ENCODE assay signal across 15 cellular contexts in the genomic region with DNA sequence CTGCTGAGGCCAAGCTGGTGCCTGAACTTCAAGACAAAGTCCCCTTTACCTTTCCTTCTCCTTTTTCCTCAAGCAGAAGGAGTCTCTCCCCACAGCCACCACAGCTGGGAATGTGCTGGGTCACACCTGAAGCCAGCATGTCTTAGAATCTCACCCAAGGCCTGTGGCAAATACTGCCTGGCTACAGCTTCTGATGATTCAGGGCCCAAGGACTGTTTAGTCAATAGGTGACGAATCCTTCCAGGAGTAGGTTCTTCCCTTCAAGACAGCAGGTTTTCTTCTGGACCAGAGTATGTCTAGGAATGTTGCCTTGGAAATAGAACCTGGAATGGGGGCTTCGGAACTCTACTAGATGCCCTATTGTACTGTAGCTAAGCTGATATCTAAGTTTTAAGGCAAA.
DNase-seq lines count a peak whose midpoint lies in the region; ATAC-seq and TF ChIP-seq lines count a peak whose summit lies in the region.
"Had no signal": no experiment of that assay in that cellular context is flagged by ENCODE, and none has a peak within 500 bp of the region (broad histone marks: within the 10 kb centered on the region; RNA-seq: fewer than 3 reads in every experiment).

No MANE protein-coding gene starts in this region.

- H4K20me1 ChIP-seq in PC-3 (ENCODE audit: low read length) (no peaks in the 10 kb centered on the region), neural progenitor cell (ENCODE audit: low read depth) (no peaks in the 10 kb centered on the region)

- intact Hi-C loops in PC-3 (cut with micrococcal nuclease) = no loop called here

- DNase-seq in HT1080 (ENCODE audit: low read depth) = peak; percentile 34
- peak; percentile 27 for DNase-seq in PC-3
- DNase-seq in epithelial cell of prostate (ENCODE audit: low read depth, low spot score) = peak; percentile 34
- no peak for DNase-seq in neural progenitor cell (ENCODE audit: low spot score)
- no peak for DNase-seq in NCI-H1694 (lab: John Stamatoyannopoulos, UW)
- no peak for DNase-seq in COR-L47 (lab: John Stamatoyannopoulos, UW)
- DNase-seq: C1 segment of cervical spinal cord; Caco-2; CD4-positive, alpha-beta memory T cell; DMS153; DND-41; GM23248; H9 had no signal

- CTCF ChIA-PET in PC-3 (lab: Charles Lee) = no interaction called here

- H3K9me3 Mint-ChIP-seq in neural progenitor cell = no peaks in the 10 kb centered on the region

- BruUV-seq in PC-3 (replicated peaks; lab: Mats Ljungman, UMichigan) = no TSS peak

- H3K4me2 ChIP-seq in PC-3 (ENCODE audit: low read length) (no peak overlapping the region), neural progenitor cell (no peak overlapping the region)

- H3K27ac ChIP-seq in PC-3 (ENCODE audit: low read length) = no peak overlapping the region
- no peak overlapping the region for H3K27ac ChIP-seq in epithelial cell of prostate
- H3K27ac ChIP-seq in neural progenitor cell = no peak overlapping the region
- H3K27ac ChIP-seq: GM23248 had no signal

- H3K27me3 ChIP-seq in PC-3 (ENCODE audit: low read length) = no peaks in the 10 kb centered on the region
- no peaks in the 10 kb centered on the region for H3K27me3 ChIP-seq in neural progenitor cell

- no peaks in the 10 kb centered on the region for H3K36me3 Mint-ChIP-seq in neural progenitor cell
- H3K36me3 Mint-ChIP-seq: CD4-positive, alpha-beta memory T cell had no signal

- H3K36me3 ChIP-seq in PC-3 (ENCODE audit: low read depth, low read length) = no peaks in the 10 kb centered on the region
- no peaks in the 10 kb centered on the region for H3K36me3 ChIP-seq in neural progenitor cell

- H3K9me2 ChIP-seq in PC-3 (replicated peaks; ENCODE audit: low read length) = no peaks in the 10 kb centered on the region

- H3K9ac ChIP-seq in PC-3 (ENCODE audit: low read length) (no peak overlapping the region), neural progenitor cell (no peak overlapping the region)
- H3K9ac ChIP-seq: GM23248 had no signal

- peaks cover 8% of the 10 kb centered on the region for H3K4me1 Mint-ChIP-seq in neural progenitor cell
- H3K4me1 Mint-ChIP-seq: CD4-positive, alpha-beta memory T cell had no signal

- H3K4me3 ChIP-seq in PC-3 (ENCODE audit: low read length) (no peak overlapping the region), neural progenitor cell (no peak overlapping the region)
- H3K4me3 ChIP-seq: GM23248 had no signal

- H3K9me3 ChIP-seq in PC-3 (ENCODE audit: low read length) = no peaks in the 10 kb centered on the region
- no peaks in the 10 kb centered on the region for H3K9me3 ChIP-seq in neural progenitor cell (ENCODE audit: low read depth)
- H3K9me3 ChIP-seq: Caco-2 had no signal

- H3K79me2 ChIP-seq in PC-3 (ENCODE audit: low read length) (no peaks in the 10 kb centered on the region), neural progenitor cell (ENCODE audit: low read depth) (no peaks in the 10 kb centered on the region)

- ATAC-seq in PC-3 (no peak), GM21737 (IDR thresholded peaks at IDR 0.05; ENCODE audit: unreplicated experiment) (no peak)
- ATAC-seq: HCT116 had no signal

- H2AFZ ChIP-seq in PC-3 (ENCODE audit: low read length) = no peak overlapping the region
- no peak overlapping the region for H2AFZ ChIP-seq in neural progenitor cell (replicated peaks)
- H2AFZ ChIP-seq: GM23248 had no signal

- POLR2A ChIA-PET in PC-3 (lab: Charles Lee; ENCODE audit: unreplicated experiment) = interaction anchor here (0.5 kb wide), 1 partner anchor 102 kb away, joined by 4 read pairs; no protein-coding TSS in a partner anchor

- no peaks in the 10 kb centered on the region for H3F3A ChIP-seq in PC-3 (ENCODE audit: low read length, unreplicated experiment)
- no peaks in the 10 kb centered on the region for H3F3A ChIP-seq in neural progenitor cell (ENCODE audit: low read depth)

- no peaks in the 10 kb centered on the region for H3K27me3 Mint-ChIP-seq in neural progenitor cell (ENCODE audit: insufficient read depth, low read depth)

- H3K4me3 Mint-ChIP-seq in neural progenitor cell = no peak overlapping the region
- H3K4me3 Mint-ChIP-seq: CD4-positive, alpha-beta memory T cell; H9 had no signal

- H3K27ac Mint-ChIP-seq in neural progenitor cell = peak overlapping the region; percentile 34
- H3K27ac Mint-ChIP-seq: CD4-positive, alpha-beta memory T cell; H9 had no signal

- TF ChIP-seq CTCF in PC-3 (conservative IDR thresholded peaks at IDR 0.05; ENCODE audit: low read depth, low read length) (no peak), neural progenitor cell (IDR thresholded peaks at IDR 0.05) (no peak)

- H3K4me1 ChIP-seq in PC-3 (ENCODE audit: insufficient read depth, low read length) (no peaks in the 10 kb centered on the region), neural progenitor cell (peaks cover 2% of the 10 kb centered on the region)
- H3K4me1 ChIP-seq: Caco-2 had no signal

Comparison
In these comparisons a context has a peak if more than half of its experiments do, and no peak if none do; other contexts are left out.
1. DNase-seq: peak in HT1080 (single experiment), PC-3 (single experiment) and epithelial cell of prostate (single experiment); none in neural progenitor cell (single experiment), NCI-H1694 (single experiment) and COR-L47 (single experiment).